ENCODE assay signal across 15 cellular contexts in the genomic region with DNA sequence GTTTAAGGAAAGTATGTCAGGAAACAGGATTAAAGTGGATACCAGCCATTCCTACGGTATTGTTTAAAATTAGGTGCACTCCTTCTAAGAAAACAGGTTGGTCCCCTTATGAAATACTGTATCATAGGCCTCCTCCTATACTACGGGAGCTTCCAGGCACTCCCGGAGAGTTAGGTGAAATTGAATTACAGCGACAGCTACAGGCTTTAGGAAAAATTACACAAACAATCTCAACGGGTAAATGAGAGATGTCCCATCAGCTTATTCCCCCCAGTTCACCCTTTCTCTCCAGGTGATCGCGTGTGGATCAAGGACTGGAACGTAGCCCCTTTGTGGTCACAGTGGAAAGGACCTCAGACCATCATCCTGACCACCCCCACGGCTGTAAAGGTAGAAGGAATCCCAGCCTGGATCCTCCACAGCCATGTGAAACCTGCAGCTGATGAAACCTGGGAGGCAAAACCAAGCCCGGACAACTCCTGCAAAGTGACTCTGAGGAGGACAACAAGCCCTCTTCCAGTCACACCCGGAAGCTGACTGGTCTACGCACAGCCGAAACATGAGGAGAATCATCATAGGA. TPM values are rescaled to one million over a fixed set of nuclear protein-coding genes. Genes with fewer than 3 reads are reported as not detected.
A peak's percentile ranks its signal among the peaks of the same experiment; 100 is the strongest.
DNase-seq lines count a peak whose midpoint lies in the region; ATAC-seq, FAIRE-seq and TF ChIP-seq lines count a peak whose summit lies in the region.
"Had no signal": no experiment of that assay in that cellular context is flagged by ENCODE, and none has a peak within 500 bp of the region (broad histone marks: within the 10 kb centered on the region; RNA-seq: fewer than 3 reads in every experiment).

No MANE protein-coding gene starts in this region.

- no TSS peak for BruUV-seq in K562 (replicated peaks; lab: Mats Ljungman, UMichigan)

- H3K9me1 ChIP-seq in K562 (ENCODE audit: control insufficient read depth, insufficient read depth, low read length) = no peaks in the 10 kb centered on the region

- no peak overlapping the region for H2AFZ ChIP-seq in K562 (ENCODE audit: low read depth, low read length)

- no peak overlapping the region for H3K4me3 ChIP-seq in K562
- H3K4me3 ChIP-seq in right lobe of liver = no peak overlapping the region
- H3K4me3 ChIP-seq: lung, sigmoid colon had no signal

- peaks cover 8 to 23% of the 10 kb centered on the region in 2 experiments; a peak in 3 of 5 replicates for H3K27me3 ChIP-seq in K562 (ENCODE audit: control insufficient read depth in 2 of 2, insufficient read depth in 2 of 2, low read length in 2 of 2)
- no peaks in the 10 kb centered on the region for H3K27me3 ChIP-seq in right lobe of liver
- H3K27me3 ChIP-seq: sigmoid colon had no signal

- WGBS in K562 (ENCODE audit: insufficient coverage, low coverage, missing lambda C conversion rate) = 1% methylated on average over 13 of the region's 13 CpGs
- 33% methylated on average over 9 of the region's 13 CpGs for WGBS in right lobe of liver (ENCODE audit: insufficient coverage, low coverage, low lambda C conversion rate, missing lambda C conversion rate)

- CTCF ChIA-PET in K562 (lab: Yijun Ruan, JAX; ENCODE audit: low intra/inter-chr PET ratio) = no interaction called here

- no peaks in the 10 kb centered on the region for H3K36me3 ChIP-seq in K562 (ENCODE audit: control insufficient read depth, insufficient read depth, low read length)
- H3K36me3 ChIP-seq in right lobe of liver = no peaks in the 10 kb centered on the region
- H3K36me3 ChIP-seq: sigmoid colon had no signal

- POLR2A ChIA-PET in K562 (lab: Yijun Ruan, JAX) = no interaction called here

- FAIRE-seq in K562 (lab: Jason Lieb, UNC) = peak; percentile 6
- FAIRE-seq: GM18507 had no signal

- in situ Hi-C loops in K562 (cut with MboI) (no loop called here), KBM-7 (cut with MboI; ENCODE audit: low pct_unique_long_range_greater_than_20kb, low sequenced_read_pairs) (no loop called here)

- no peaks in the 10 kb centered on the region for H3K9me3 ChIP-seq in K562 (replicated peaks; ENCODE audit: control insufficient read depth, insufficient read depth, low read depth, low read length)
- no peaks in the 10 kb centered on the region for H3K9me3 ChIP-seq in right lobe of liver

- H3K9ac ChIP-seq in K562 (ENCODE audit: insufficient read depth in 1 of 2, low read depth in 2 of 2, low read length in 2 of 2) = no peak overlapping the region

- H3K79me2 ChIP-seq in K562 (ENCODE audit: control insufficient read depth, insufficient read depth, low read length) = no peaks in the 10 kb centered on the region

- H3K4me1 ChIP-seq in K562 (replicated peaks in 1 of 2; ENCODE audit: control insufficient read depth in 2 of 2, insufficient read depth in 2 of 2, low read length in 2 of 2) (no peaks in the 10 kb centered on the region), right lobe of liver (no peaks in the 10 kb centered on the region)
- H3K4me1 ChIP-seq: sigmoid colon had no signal

- TF ChIP-seq POLR2A in K562 (conservative IDR thresholded peaks at IDR 0.05) (no peak), right lobe of liver (IDR thresholded peaks at IDR 0.05) (no peak)

- no peak for TF ChIP-seq EP300 in K562 (IDR thresholded peaks at IDR 0.05; ENCODE audit: low read length)

- H3K4me2 ChIP-seq in K562 (ENCODE audit: insufficient read depth, low read length) = no peak overlapping the region

- intact Hi-C loops in K562 (cut with micrococcal nuclease) (no loop called here), right lobe of liver (cut with DNase I) (no loop called here)

- H3K27ac ChIP-seq in C4-2B (no peak overlapping the region), K562 (ENCODE audit: extremely low read depth, low read depth, low read length) (no peak overlapping the region), right lobe of liver (no peak overlapping the region)
- H3K27ac ChIP-seq: sigmoid colon had no signal

- ATAC-seq in K562 (no peak), right lobe of liver (no peak), HG02938 (IDR thresholded peaks at IDR 0.05; ENCODE audit: unreplicated experiment) (no peak)

- TF ChIP-seq RAD21 in K562 (CRISPR knock-in tag; conservative IDR thresholded peaks at IDR 0.05 in 1 of 2, IDR thresholded peaks at IDR 0.05 in 1 of 2) = no peak

- TF ChIP-seq CTCF in C4-2B (conservative IDR thresholded peaks at IDR 0.05) (peak; percentile 57), K562 (IDR thresholded peaks at IDR 0.05 in 2 of 3, conservative IDR thresholded peaks at IDR 0.05 in 1 of 3; ENCODE audit: insufficient read depth in 2 of 3, low read depth in 1 of 3, low read length in 3 of 3) (peak; percentile 24 to 54 (median 47); a peak in 4 of 6 replicates), right lobe of liver (IDR thresholded peaks at IDR 0.05) (peak in 3 of 4 donors; percentile 16 to 30 (median 19))

- DNase-seq in HT-29 (ENCODE audit: low spot score) (peak; percentile 26), K562 (ENCODE audit: extremely low read depth in 1 of 4, low spot score in 3 of 4) (peak in 1 of 4 experiments; percentile 30), right lobe of liver (no peak), germinal center (ENCODE audit: low spot score) (no peak), KBM-7 (no peak), OCI-M2 (lab: John Stamatoyannopoulos, UW; ENCODE audit: unreplicated experiment) (no peak)
- DNase-seq: Calu3, foreskin fibroblast, NCI-H2081 treated with DMSO at 0.1 percent for 48 hours, SHP77, sigmoid colon had no signal

- no peaks in the 10 kb centered on the region for H4K20me1 ChIP-seq in K562 (replicated peaks; ENCODE audit: control insufficient read depth, insufficient read depth, low read length)

TF ChIP-seq in K562, 482 proteins besides CTCF, POLR2A, EP300 and RAD21:
- TF ChIP-seq ETV1 (tag; conservative IDR thresholded peaks at IDR 0.05; ENCODE audit: low read depth) = no peak
- no peak for TF ChIP-seq ZNF785 (CRISPR knock-in tag; IDR thresholded peaks at IDR 0.05)
- TF ChIP-seq ZNF766 (CRISPR knock-in tag; conservative IDR thresholded peaks at IDR 0.05) = no peak
- TF ChIP-seq, protein P1, sequence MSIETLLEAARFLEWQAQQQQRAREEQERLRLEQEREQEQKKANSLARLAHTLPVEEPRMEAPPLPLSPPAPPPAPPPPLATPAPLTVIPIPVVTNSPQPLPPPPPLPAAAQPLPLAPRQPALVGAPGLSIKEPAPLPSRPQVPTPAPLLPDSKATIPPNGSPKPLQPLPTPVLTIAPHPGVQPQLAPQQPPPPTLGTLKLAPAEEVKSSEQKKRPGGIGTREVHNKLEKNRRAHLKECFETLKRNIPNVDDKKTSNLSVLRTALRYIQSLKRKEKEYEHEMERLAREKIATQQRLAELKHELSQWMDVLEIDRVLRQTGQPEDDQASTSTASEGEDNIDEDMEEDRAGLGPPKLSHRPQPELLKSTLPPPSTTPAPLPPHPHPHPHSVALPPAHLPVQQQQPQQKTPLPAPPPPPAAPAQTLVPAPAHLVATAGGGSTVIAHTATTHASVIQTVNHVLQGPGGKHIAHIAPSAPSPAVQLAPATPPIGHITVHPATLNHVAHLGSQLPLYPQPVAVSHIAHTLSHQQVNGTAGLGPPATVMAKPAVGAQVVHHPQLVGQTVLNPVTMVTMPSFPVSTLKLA (conservative IDR thresholded peaks at IDR 0.05) = no peak
- no peak for TF ChIP-seq ZNF134 (CRISPR knock-in tag; conservative IDR thresholded peaks at IDR 0.05)
- TF ChIP-seq PRMT5 (CRISPR knock-in tag; IDR thresholded peaks at IDR 0.05) = no peak

RNA-seq across cellular contexts. Expression of a gene that starts 25.1 kb away (rescaled TPM):
- 195 and 196 TPM in 2 replicates for total RNA-seq in HT-29 (2014; rRNA removed; shearing (Covaris generic))
- 28.3 and 42.0 TPM in 2 replicates for total RNA-seq in K562 (2011; cell fraction: chromatin; rRNA removed; ENCODE audit: low replicate concordance)
- total RNA-seq in K562 (2011; cell fraction: nucleolus; rRNA removed) = 35.7 and 40.9 TPM in 2 replicates
- 48.2 and 55.7 TPM in 2 replicates for total RNA-seq in K562 (2011; cell fraction: nucleoplasm; rRNA removed)
- total RNA-seq in K562 (2014; rRNA removed) (353 and 382 TPM in 2 replicates), K562 (2014; rRNA removed; fragmentation: Illumina TruSeq; extraction: Trizol) (410 and 439 TPM in 2 replicates), K562 (2015; rRNA removed; fragmentation: Illumina TruSeq; extraction: Trizol) (319 and 332 TPM in 2 replicates), K562 (2021) (322 and 329 TPM in 2 replicates), right lobe of liver (100 to 1,000 TPM; 133 to 231 (median 166) TPM)
- polyA plus RNA-seq in K562 (2011; rRNA removed) (419 and 525 TPM in 2 replicates), K562 (2014; fragmentation: Illumina TruSeq; extraction: Trizol) (335 and 347 TPM in 2 replicates), K562 (2014; fragmentation: Nextera tagmentation; extraction: Ambion mirVana) (1,000 to 10,000 TPM; 1,201 to 1,258 TPM), K562 (2014; rRNA removed) (386 and 401 TPM in 2 replicates)
- 238 and 341 TPM in 2 replicates for polyA plus RNA-seq in K562 (2011; cell fraction: cytosol; rRNA removed)
- 70.0 and 123 TPM in 2 replicates for polyA plus RNA-seq in K562 (2011; cell fraction: nucleus; rRNA removed)
- polyA plus RNA-seq in K562 (2012) = 352 and 522 TPM in 2 replicates
- polyA minus RNA-seq in K562 (2011; rRNA and poly(A)+ RNA removed) = 349 and 350 TPM in 2 replicates
- 107 and 129 TPM in 2 replicates for polyA minus RNA-seq in K562 (2011; cell fraction: cytosol; rRNA and poly(A)+ RNA removed)
- 22.6 and 44.9 TPM in 2 replicates for polyA minus RNA-seq in K562 (2011; cell fraction: nucleus; rRNA and poly(A)+ RNA removed)

RNA-seq across cellular contexts. Expression of a gene that starts 59.4 kb away (rescaled TPM):
- total RNA-seq in HT-29 (2014; rRNA removed; shearing (Covaris generic)) = not detected in 2 replicates
- total RNA-seq in K562 (2011; cell fraction: chromatin; rRNA removed; ENCODE audit: low replicate concordance) = not detected in 2 replicates
- total RNA-seq in K562 (2011; cell fraction: nucleolus; rRNA removed) = not detected in 2 replicates
- total RNA-seq in K562 (2011; cell fraction: nucleoplasm; rRNA removed) = not detected in 2 replicates
- total RNA-seq in K562 (2014; rRNA removed) = not detected in 2 replicates
- not detected in 2 replicates for total RNA-seq in K562 (2014; rRNA removed; fragmentation: Illumina TruSeq; extraction: Trizol)
- total RNA-seq in K562 (2015; rRNA removed; fragmentation: Illumina TruSeq; extraction: Trizol) = 0.51 TPM in 1 of 2 replicates, not detected in the other
- not detected in 2 replicates for total RNA-seq in K562 (2021)
- polyA plus RNA-seq in K562 (2011; rRNA removed) = not detected in 2 replicates
- polyA plus RNA-seq in K562 (2011; cell fraction: cytosol; rRNA removed) = not detected in 2 replicates
- not detected in 2 replicates for polyA plus RNA-seq in K562 (2011; cell fraction: nucleus; rRNA removed)
- not detected in 2 replicates for polyA plus RNA-seq in K562 (2012)
- polyA plus RNA-seq in K562 (2014; fragmentation: Illumina TruSeq; extraction: Trizol) = not detected in 2 replicates
- not detected for polyA plus RNA-seq in K562 (2014; fragmentation: Nextera tagmentation; extraction: Ambion mirVana)
- polyA plus RNA-seq in K562 (2014; rRNA removed) = not detected in 2 replicates
- polyA minus RNA-seq in K562 (2011; rRNA and poly(A)+ RNA removed) = not detected in 2 replicates
- polyA minus RNA-seq in K562 (2011; cell fraction: cytosol; rRNA and poly(A)+ RNA removed) = not detected in 2 replicates
- not detected in 2 replicates for polyA minus RNA-seq in K562 (2011; cell fraction: nucleus; rRNA and poly(A)+ RNA removed)
- total RNA-seq in right lobe of liver = not detected
- total RNA-seq: Calu3, lung, sigmoid colon had no signal
